Comparison of ENCODE assay signal across 1 cellular context in the genomic region with DNA sequence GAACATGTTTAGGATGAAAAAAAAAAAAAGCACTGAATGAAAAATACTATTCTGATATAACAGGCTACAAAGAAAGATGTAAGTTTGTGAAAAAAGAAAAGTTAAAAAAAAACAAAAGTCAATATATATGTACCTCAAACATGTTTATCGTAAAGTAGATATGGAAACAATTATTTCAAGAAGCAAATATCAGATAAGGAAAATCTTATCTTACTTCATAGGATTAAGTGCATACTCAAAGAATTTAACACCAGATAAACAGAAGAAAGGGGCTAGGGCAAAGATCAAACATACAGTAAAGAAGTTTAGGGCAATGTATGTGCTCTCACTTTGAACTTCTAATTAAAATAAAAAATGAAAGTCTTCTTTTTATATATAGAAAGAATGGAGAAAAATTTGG.
TF ChIP-seq lines count a peak whose summit lies in the region.

No MANE protein-coding gene starts in this region.

TF ChIP-seq in HepG2, 621 proteins besides CTCF, POLR2A, EP300 and RAD21:
- no peak for TF ChIP-seq GABPA (IDR thresholded peaks at IDR 0.05; ENCODE audit: low read depth, low read length)
- no peak for TF ChIP-seq GABPA (CRISPR knock-in tag; IDR thresholded peaks at IDR 0.05; ENCODE audit: low read depth)
- TF ChIP-seq ZNF703 (CRISPR knock-in tag; IDR thresholded peaks at IDR 0.05; ENCODE audit: borderline replicate concordance), result no peak
- TF ChIP-seq, protein P1, sequence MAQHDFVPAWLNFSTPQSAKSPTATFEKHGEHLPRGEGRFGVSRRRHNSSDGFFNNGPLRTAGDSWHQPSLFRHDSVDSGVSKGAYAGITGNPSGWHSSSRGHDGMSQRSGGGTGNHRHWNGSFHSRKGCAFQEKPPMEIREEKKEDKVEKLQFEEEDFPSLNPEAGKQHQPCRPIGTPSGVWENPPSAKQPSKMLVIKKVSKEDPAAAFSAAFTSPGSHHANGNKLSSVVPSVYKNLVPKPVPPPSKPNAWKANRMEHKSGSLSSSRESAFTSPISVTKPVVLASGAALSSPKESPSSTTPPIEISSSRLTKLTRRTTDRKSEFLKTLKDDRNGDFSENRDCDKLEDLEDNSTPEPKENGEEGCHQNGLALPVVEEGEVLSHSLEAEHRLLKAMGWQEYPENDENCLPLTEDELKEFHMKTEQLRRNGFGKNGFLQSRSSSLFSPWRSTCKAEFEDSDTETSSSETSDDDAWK (CRISPR knock-in tag; IDR thresholded peaks at IDR 0.05), result no peak
- TF ChIP-seq KAT7 (CRISPR knock-in tag; IDR thresholded peaks at IDR 0.05; ENCODE audit: borderline replicate concordance), result no peak
- TF ChIP-seq, protein P2, sequence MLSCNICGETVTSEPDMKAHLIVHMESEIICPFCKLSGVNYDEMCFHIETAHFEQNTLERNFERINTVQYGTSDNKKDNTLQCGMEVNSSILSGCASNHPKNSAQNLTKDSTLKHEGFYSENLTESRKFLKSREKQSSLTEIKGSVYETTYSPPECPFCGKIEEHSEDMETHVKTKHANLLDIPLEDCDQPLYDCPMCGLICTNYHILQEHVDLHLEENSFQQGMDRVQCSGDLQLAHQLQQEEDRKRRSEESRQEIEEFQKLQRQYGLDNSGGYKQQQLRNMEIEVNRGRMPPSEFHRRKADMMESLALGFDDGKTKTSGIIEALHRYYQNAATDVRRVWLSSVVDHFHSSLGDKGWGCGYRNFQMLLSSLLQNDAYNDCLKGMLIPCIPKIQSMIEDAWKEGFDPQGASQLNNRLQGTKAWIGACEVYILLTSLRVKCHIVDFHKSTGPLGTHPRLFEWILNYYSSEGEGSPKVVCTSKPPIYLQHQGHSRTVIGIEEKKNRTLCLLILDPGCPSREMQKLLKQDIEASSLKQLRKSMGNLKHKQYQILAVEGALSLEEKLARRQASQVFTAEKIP (CRISPR knock-in tag; IDR thresholded peaks at IDR 0.05; ENCODE audit: borderline replicate concordance), result no peak
- TF ChIP-seq, protein P3, sequence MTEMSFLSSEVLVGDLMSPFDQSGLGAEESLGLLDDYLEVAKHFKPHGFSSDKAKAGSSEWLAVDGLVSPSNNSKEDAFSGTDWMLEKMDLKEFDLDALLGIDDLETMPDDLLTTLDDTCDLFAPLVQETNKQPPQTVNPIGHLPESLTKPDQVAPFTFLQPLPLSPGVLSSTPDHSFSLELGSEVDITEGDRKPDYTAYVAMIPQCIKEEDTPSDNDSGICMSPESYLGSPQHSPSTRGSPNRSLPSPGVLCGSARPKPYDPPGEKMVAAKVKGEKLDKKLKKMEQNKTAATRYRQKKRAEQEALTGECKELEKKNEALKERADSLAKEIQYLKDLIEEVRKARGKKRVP (CRISPR knock-in tag; IDR thresholded peaks at IDR 0.05), result no peak
- TF ChIP-seq, protein P4, sequence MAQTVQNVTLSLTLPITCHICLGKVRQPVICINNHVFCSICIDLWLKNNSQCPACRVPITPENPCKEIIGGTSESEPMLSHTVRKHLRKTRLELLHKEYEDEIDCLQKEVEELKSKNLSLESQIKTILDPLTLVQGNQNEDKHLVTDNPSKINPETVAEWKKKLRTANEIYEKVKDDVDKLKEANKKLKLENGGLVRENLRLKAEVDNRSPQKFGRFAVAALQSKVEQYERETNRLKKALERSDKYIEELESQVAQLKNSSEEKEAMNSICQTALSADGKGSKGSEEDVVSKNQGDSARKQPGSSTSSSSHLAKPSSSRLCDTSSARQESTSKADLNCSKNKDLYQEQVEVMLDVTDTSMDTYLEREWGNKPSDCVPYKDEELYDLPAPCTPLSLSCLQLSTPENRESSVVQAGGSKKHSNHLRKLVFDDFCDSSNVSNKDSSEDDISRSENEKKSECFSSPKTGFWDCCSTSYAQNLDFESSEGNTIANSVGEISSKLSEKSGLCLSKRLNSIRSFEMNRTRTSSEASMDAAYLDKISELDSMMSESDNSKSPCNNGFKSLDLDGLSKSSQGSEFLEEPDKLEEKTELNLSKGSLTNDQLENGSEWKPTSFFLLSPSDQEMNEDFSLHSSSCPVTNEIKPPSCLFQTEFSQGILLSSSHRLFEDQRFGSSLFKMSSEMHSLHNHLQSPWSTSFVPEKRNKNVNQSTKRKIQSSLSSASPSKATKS (CRISPR knock-in tag; IDR thresholded peaks at IDR 0.05), result no peak
- no peak for TF ChIP-seq ZNF547 (CRISPR knock-in tag; IDR thresholded peaks at IDR 0.05)
